ENCODE assay signal across 8 cellular contexts in genomic region chr1:169586395-169587255, GRCh38. TPM values are rescaled to one million over a fixed set of nuclear protein-coding genes. Genes with fewer than 3 reads are reported as not detected.
DNase-seq lines count a peak whose midpoint lies in the region; ATAC-seq, FAIRE-seq and TF ChIP-seq lines count a peak whose summit lies in the region.

F5 (minus strand) TSS chr1:169586481; CDS start chr1:169586386, 95 bp downstream.

- no peak within 1 kb of the TSS for H3K27ac ChIP-seq in endothelial cell of umbilical vein (ENCODE audit: insufficient read depth, low read depth, low read length)

- no peaks in the 10 kb centered on the region for H3K79me2 ChIP-seq in endothelial cell of umbilical vein (ENCODE audit: control insufficient read depth, insufficient read depth, low read length)

- H3K9me1 ChIP-seq in endothelial cell of umbilical vein (replicated peaks; ENCODE audit: control insufficient read depth, extremely low read depth, insufficient read depth, low read length): no peaks in the 10 kb centered on the region

- H2AFZ ChIP-seq in endothelial cell of umbilical vein (ENCODE audit: low read depth, low read length): peak within 1 kb of the TSS; percentile 35

- no peak within 1 kb of the TSS for H3K4me3 ChIP-seq in endothelial cell of umbilical vein (replicated peaks in 1 of 3; ENCODE audit: insufficient read depth in 1 of 3, low read depth in 1 of 3, low read length in 3 of 3)
- H3K4me3 ChIP-seq in mononuclear cell (ENCODE audit: low read length): peak within 1 kb of the TSS; percentile 41

- DNase-seq in C1 segment of cervical spinal cord (lab: John Stamatoyannopoulos, UW): peak in 11 of 14 donors; percentile 18 to 69 (median 41)
- peak; percentile 29 for DNase-seq in GM19240 (ENCODE audit: insufficient read length, low spot score)
- DNase-seq in NOMO-1 treated with DMSO at 0.1 percent for 48 hours (lab: John Stamatoyannopoulos, UW; ENCODE audit: unreplicated experiment): peak; percentile 65
- peak; percentile 49 for DNase-seq in activated CD8-positive, alpha-beta memory T cell treated with anti-CD3 and anti-CD28 coated beads, Interleukin-2, amount 50 U/mL, for 24 hours (ENCODE audit: extremely low read depth)
- peak; percentile 61 for DNase-seq in endothelial cell of umbilical vein (ENCODE audit: low read depth, low spot score)
- peak; percentile 74 to 79 for DNase-seq in stimulated activated CD8-positive, alpha-beta memory T cell treated with anti-CD3 and anti-CD28 coated beads, Interleukin-15, amount 100 ng/mL, for 48 hours (ENCODE audit: low read depth in 2 of 2)

- H3K4me1 ChIP-seq in endothelial cell of umbilical vein (ENCODE audit: control insufficient read depth, extremely low read depth, insufficient read depth, low read length) (no peaks in the 10 kb centered on the region), mononuclear cell (ENCODE audit: insufficient read depth, low read length) (peaks cover 23% of the 10 kb centered on the region)

- peak; percentile 76 for FAIRE-seq in endothelial cell of umbilical vein (lab: Jason Lieb, UNC)

- TF ChIP-seq CTCF in endothelial cell of umbilical vein (IDR thresholded peaks at IDR 0.05; ENCODE audit: extremely low read depth in 1 of 2, insufficient read depth in 1 of 2, low read depth in 1 of 2, low read length in 2 of 2): peak; percentile 43 to 79

- no peaks in the 10 kb centered on the region for H3K9me3 ChIP-seq in endothelial cell of umbilical vein (replicated peaks; ENCODE audit: control insufficient read depth, insufficient read depth, low read length)
- H3K9me3 ChIP-seq in mononuclear cell (ENCODE audit: low read depth, low read length): no peaks in the 10 kb centered on the region

- H3K36me3 ChIP-seq in endothelial cell of umbilical vein (ENCODE audit: control insufficient read depth in 2 of 2, extremely low read depth in 1 of 2, insufficient read depth in 2 of 2, low read length in 2 of 2): no peaks in the 10 kb centered on the region

- no peak within 1 kb of the TSS for H3K4me2 ChIP-seq in endothelial cell of umbilical vein (ENCODE audit: insufficient read depth, low read length)

- intact Hi-C loops in endothelial cell of umbilical vein (cut with micrococcal nuclease): loop anchor here (1.0 kb wide), 2 partner anchors 126 to 223 kb away; no protein-coding TSS in a partner anchor

- dilution Hi-C loops in endothelial cell of umbilical vein (cut with MboI; ENCODE audit: extremely low pct_ligation_motif_present, low sequenced_read_pairs): no loop called here

- CTCF ChIA-PET in endothelial cell of umbilical vein (lab: Charles Lee): interaction anchor here (0.8 to 2.7 kb wide), 17 partner anchors 9 to 1244 kb away, joined by 3 to 93 read pairs (median 4); partner anchors contain the start of genes METTL18 and SCYL3

- no peak for TF ChIP-seq POLR2A in endothelial cell of umbilical vein (IDR thresholded peaks at IDR 0.05; ENCODE audit: low read depth, low read length)

- H3K27me3 ChIP-seq in endothelial cell of umbilical vein (ENCODE audit: control insufficient read depth in 2 of 2, insufficient read depth in 2 of 2, low read length in 2 of 2) (peaks cover 0 to 4% of the 10 kb centered on the region in 2 experiments), mononuclear cell (ENCODE audit: insufficient read depth, low read length) (no peaks in the 10 kb centered on the region)

- no peak within 1 kb of the TSS for H3K9ac ChIP-seq in endothelial cell of umbilical vein (replicated peaks; ENCODE audit: extremely low read depth, insufficient read depth, low read length)

- no peaks in the 10 kb centered on the region for H4K20me1 ChIP-seq in endothelial cell of umbilical vein (replicated peaks; ENCODE audit: control insufficient read depth, extremely low read depth, insufficient read depth, low read length)

- no TSS peak for BruUV-seq in endothelial cell of umbilical vein (replicated peaks; lab: Mats Ljungman, UMichigan)

- POLR2A ChIA-PET in endothelial cell of umbilical vein (lab: Charles Lee): interaction anchor here (0.7 kb wide), 1 partner anchor 223 kb away, joined by 3 read pairs; no protein-coding TSS in a partner anchor

- peak; percentile 93 for ATAC-seq in HG03439 (IDR thresholded peaks at IDR 0.05; ENCODE audit: unreplicated experiment)

TF ChIP-seq in endothelial cell of umbilical vein, 7 proteins besides CTCF, POLR2A, EP300 and RAD21:
- TF ChIP-seq GATA2 (IDR thresholded peaks at IDR 0.05; ENCODE audit: insufficient read depth, insufficient read length, low read depth, low read length): no peak
- no peak for TF ChIP-seq FOS (IDR thresholded peaks at IDR 0.05; ENCODE audit: borderline replicate concordance, insufficient read depth, low read length)
- TF ChIP-seq MYC (IDR thresholded peaks at IDR 0.05; ENCODE audit: low read depth, low read length): no peak
- no peak for TF ChIP-seq JUN (IDR thresholded peaks at IDR 0.05; ENCODE audit: borderline replicate concordance, insufficient read depth, insufficient read length, low read depth)
- no peak for TF ChIP-seq EZH2 (IDR thresholded peaks at IDR 0.05; ENCODE audit: borderline replicate concordance, low read depth, low read length, severe bottlenecking)
- TF ChIP-seq POLR2AphosphoS5 (IDR thresholded peaks at IDR 0.05; ENCODE audit: insufficient read depth, low read depth, low read length): no peak
- TF ChIP-seq, protein P1, sequence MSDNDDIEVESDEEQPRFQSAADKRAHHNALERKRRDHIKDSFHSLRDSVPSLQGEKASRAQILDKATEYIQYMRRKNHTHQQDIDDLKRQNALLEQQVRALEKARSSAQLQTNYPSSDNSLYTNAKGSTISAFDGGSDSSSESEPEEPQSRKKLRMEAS (IDR thresholded peaks at IDR 0.05; ENCODE audit: insufficient read depth, insufficient read length): no peak
TF ChIP-seq in endothelial cell of umbilical vein: peak in this region for 0.

RNA-seq across cellular contexts. Expression of gene F5, which starts in this region (rescaled TPM):
- total RNA-seq in endothelial cell of umbilical vein (not detected in 2 replicates), mononuclear cell (13.9 TPM)
- not detected in 2 replicates for polyA plus RNA-seq in endothelial cell of umbilical vein
- not detected in 2 replicates for polyA plus RNA-seq in endothelial cell of umbilical vein (2011; cell fraction: cytosol; rRNA removed)
- polyA plus RNA-seq in endothelial cell of umbilical vein (2011; cell fraction: nucleus; rRNA removed): not detected in 2 replicates
- not detected in 2 replicates for polyA plus RNA-seq in endothelial cell of umbilical vein (2012)
- polyA minus RNA-seq in endothelial cell of umbilical vein: 0.02 TPM in 1 of 2 replicates, not detected in the other
- not detected for polyA minus RNA-seq in endothelial cell of umbilical vein (2011; cell fraction: cytosol; rRNA and poly(A)+ RNA removed)
- not detected in 2 replicates for polyA minus RNA-seq in endothelial cell of umbilical vein (2011; cell fraction: nucleus; rRNA and poly(A)+ RNA removed)

Comparison
In these comparisons a context has a peak if more than half of its experiments do, and no peak if none do; other contexts are left out.
1. RNA of gene F5 (total RNA-seq): 13.9 TPM in mononuclear cell (single experiment); not detected in endothelial cell of umbilical vein; every median in the first group is over 10 times any median in the second.
2. Peak in DNase-seq in endothelial cell of umbilical vein; RNA of the gene not detected or under 1 TPM.
3. Peak in every context shown above with its lines, with median percentiles within 50 percentile points of each other: DNase-seq.